Comparison of ENCODE assay signal across 1 cellular context in the genomic region with DNA sequence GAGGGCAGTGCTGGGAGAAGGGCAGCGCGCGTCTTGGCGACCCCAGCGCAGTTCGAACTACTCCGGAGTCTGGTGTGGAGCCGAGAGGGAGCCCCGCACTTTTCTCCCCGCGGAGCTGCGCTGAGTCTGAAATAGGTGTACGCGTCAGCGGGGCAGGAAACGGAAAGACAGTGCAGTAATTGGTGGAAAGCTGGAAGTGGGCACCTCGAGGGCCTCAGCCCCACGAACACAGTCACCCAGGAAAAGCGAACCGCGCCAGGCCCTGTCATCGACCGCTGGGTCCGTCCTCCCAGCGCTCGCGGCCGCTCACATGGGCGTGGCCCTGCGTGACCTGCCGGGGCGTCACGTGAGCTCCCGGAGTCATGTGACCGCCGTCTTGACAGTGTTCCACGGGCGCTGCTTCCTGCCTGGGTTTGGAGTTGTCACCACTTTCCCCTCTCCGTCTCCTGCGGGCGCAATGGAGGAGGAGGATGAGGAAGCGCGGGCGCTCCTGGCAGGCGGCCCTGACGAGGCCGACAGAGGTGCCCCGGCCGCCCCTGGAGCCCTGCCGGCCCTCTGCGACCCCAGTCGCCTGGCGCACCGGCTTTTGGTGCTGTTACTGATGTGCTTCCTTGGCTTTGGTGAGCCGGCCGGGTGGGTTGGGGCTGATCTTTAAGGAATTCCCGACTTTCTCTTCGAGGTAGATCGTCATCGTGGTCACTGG.
TF ChIP-seq lines count a peak whose summit lies in the region.

A gene with protein sequence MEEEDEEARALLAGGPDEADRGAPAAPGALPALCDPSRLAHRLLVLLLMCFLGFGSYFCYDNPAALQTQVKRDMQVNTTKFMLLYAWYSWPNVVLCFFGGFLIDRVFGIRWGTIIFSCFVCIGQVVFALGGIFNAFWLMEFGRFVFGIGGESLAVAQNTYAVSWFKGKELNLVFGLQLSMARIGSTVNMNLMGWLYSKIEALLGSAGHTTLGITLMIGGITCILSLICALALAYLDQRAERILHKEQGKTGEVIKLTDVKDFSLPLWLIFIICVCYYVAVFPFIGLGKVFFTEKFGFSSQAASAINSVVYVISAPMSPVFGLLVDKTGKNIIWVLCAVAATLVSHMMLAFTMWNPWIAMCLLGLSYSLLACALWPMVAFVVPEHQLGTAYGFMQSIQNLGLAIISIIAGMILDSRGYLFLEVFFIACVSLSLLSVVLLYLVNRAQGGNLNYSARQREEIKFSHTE (plus strand): TSS at position 359 of the 703 bp plus-strand sequence. CDS start 99 bp downstream, at position 458.

TF ChIP-seq in K562, 482 proteins besides CTCF, POLR2A, EP300 and RAD21 (continued from another document and continues in another):
- TF ChIP-seq, protein P1, sequence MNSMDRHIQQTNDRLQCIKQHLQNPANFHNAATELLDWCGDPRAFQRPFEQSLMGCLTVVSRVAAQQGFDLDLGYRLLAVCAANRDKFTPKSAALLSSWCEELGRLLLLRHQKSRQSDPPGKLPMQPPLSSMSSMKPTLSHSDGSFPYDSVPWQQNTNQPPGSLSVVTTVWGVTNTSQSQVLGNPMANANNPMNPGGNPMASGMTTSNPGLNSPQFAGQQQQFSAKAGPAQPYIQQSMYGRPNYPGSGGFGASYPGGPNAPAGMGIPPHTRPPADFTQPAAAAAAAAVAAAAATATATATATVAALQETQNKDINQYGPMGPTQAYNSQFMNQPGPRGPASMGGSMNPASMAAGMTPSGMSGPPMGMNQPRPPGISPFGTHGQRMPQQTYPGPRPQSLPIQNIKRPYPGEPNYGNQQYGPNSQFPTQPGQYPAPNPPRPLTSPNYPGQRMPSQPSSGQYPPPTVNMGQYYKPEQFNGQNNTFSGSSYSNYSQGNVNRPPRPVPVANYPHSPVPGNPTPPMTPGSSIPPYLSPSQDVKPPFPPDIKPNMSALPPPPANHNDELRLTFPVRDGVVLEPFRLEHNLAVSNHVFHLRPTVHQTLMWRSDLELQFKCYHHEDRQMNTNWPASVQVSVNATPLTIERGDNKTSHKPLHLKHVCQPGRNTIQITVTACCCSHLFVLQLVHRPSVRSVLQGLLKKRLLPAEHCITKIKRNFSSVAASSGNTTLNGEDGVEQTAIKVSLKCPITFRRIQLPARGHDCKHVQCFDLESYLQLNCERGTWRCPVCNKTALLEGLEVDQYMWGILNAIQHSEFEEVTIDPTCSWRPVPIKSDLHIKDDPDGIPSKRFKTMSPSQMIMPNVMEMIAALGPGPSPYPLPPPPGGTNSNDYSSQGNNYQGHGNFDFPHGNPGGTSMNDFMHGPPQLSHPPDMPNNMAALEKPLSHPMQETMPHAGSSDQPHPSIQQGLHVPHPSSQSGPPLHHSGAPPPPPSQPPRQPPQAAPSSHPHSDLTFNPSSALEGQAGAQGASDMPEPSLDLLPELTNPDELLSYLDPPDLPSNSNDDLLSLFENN (IDR thresholded peaks at IDR 0.05; ENCODE audit: low read depth in 2 of 2, low read length in 2 of 2) = no peak
- TF ChIP-seq CCNT2 (IDR thresholded peaks at IDR 0.05; ENCODE audit: borderline replicate concordance, extremely low read depth, insufficient read length, low read depth, low read length) = peak; percentile 85
- no peak for TF ChIP-seq ZNF766 (CRISPR knock-in tag; conservative IDR thresholded peaks at IDR 0.05)
- TF ChIP-seq CHD2 (IDR thresholded peaks at IDR 0.05; ENCODE audit: low read depth, low read length) = no peak
- no peak for TF ChIP-seq CHD4 (IDR thresholded peaks at IDR 0.05; ENCODE audit: insufficient read depth, insufficient replicate concordance, low read depth, low read length, poor library complexity, severe bottlenecking)
- no peak for TF ChIP-seq ZC3H4 (CRISPR knock-in tag; IDR thresholded peaks at IDR 0.05; ENCODE audit: borderline replicate concordance)
- no peak for TF ChIP-seq TCF7 (IDR thresholded peaks at IDR 0.05; ENCODE audit: borderline replicate concordance)
- TF ChIP-seq ZBTB17 (CRISPR knock-in tag; IDR thresholded peaks at IDR 0.05) = 0 out of 2 replicates have a peak, but pooled peaks have one; percentile 8
- TF ChIP-seq ZC3H8 (IDR thresholded peaks at IDR 0.05) = no peak
- no peak; the same call in 1 of the 2 replicates for TF ChIP-seq CTBP1 (IDR thresholded peaks at IDR 0.05; ENCODE audit: borderline replicate concordance)
- TF ChIP-seq SMARCB1 (IDR thresholded peaks at IDR 0.05; ENCODE audit: insufficient read length, low read depth) = no peak
- no peak for TF ChIP-seq PURB (CRISPR knock-in tag; IDR thresholded peaks at IDR 0.05; ENCODE audit: low read depth)
- TF ChIP-seq, protein P2, sequence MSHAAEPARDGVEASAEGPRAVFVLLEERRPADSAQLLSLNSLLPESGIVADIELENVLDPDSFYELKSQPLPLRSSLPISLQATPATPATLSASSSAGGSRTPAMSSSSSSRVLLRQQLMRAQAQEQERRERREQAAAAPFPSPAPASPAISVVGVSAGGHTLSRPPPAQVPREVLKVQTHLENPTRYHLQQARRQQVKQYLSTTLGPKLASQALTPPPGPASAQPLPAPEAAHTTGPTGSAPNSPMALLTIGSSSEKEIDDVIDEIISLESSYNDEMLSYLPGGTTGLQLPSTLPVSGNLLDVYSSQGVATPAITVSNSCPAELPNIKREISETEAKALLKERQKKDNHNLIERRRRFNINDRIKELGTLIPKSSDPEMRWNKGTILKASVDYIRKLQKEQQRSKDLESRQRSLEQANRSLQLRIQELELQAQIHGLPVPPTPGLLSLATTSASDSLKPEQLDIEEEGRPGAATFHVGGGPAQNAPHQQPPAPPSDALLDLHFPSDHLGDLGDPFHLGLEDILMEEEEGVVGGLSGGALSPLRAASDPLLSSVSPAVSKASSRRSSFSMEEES (CRISPR knock-in tag; IDR thresholded peaks at IDR 0.05) = peak; percentile 99
- TF ChIP-seq NFATC3 (IDR thresholded peaks at IDR 0.05) = no peak
- TF ChIP-seq RFX1 (IDR thresholded peaks at IDR 0.05) = no peak
- peak; percentile 99 for TF ChIP-seq TOE1 (IDR thresholded peaks at IDR 0.05; ENCODE audit: borderline replicate concordance)
- TF ChIP-seq TOE1 (CRISPR knock-in tag; IDR thresholded peaks at IDR 0.05; ENCODE audit: borderline replicate concordance, low read depth) = no peak
- TF ChIP-seq FOXJ2 (tag; IDR thresholded peaks at IDR 0.05) = no peak
- TF ChIP-seq NR1H2 (CRISPR knock-in tag; IDR thresholded peaks at IDR 0.05) = no peak
- no peak; the same call in 1 of the 2 replicates for TF ChIP-seq HDAC8 (tag; IDR thresholded peaks at IDR 0.05)
- no peak for TF ChIP-seq RBM39 (optimal IDR thresholded peaks at IDR 0.05; ENCODE audit: low read depth, low read length)
- TF ChIP-seq SRSF1 (IDR thresholded peaks at IDR 0.05; ENCODE audit: low read depth, low read length) = no peak
- no peak for TF ChIP-seq STAT5A (IDR thresholded peaks at IDR 0.05; ENCODE audit: borderline replicate concordance, low read length)
- TF ChIP-seq TCF3 (CRISPR knock-in tag; IDR thresholded peaks at IDR 0.05) = no peak
- TF ChIP-seq GTF2F1 (IDR thresholded peaks at IDR 0.05; ENCODE audit: low read depth, low read length) = 0 out of 2 replicates have a peak, but pooled peaks have one; percentile 10
- no peak for TF ChIP-seq ZNF143 (CRISPR knock-in tag; IDR thresholded peaks at IDR 0.05)
- TF ChIP-seq, protein P3, sequence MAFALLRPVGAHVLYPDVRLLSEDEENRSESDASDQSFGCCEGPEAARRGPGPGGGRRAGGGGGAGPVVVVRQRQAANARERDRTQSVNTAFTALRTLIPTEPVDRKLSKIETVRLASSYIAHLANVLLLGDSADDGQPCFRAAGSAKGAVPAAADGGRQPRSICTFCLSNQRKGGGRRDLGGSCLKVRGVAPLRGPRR (CRISPR knock-in tag; IDR thresholded peaks at IDR 0.05) = no peak
- TF ChIP-seq SMAD4 (CRISPR knock-in tag; conservative IDR thresholded peaks at IDR 0.05) = peak; percentile 41; the same call in 1 of the 2 replicates
- TF ChIP-seq, protein P4, sequence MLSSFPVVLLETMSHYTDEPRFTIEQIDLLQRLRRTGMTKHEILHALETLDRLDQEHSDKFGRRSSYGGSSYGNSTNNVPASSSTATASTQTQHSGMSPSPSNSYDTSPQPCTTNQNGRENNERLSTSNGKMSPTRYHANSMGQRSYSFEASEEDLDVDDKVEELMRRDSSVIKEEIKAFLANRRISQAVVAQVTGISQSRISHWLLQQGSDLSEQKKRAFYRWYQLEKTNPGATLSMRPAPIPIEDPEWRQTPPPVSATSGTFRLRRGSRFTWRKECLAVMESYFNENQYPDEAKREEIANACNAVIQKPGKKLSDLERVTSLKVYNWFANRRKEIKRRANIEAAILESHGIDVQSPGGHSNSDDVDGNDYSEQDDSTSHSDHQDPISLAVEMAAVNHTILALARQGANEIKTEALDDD (IDR thresholded peaks at IDR 0.05) = no peak
- TF ChIP-seq, protein P5, sequence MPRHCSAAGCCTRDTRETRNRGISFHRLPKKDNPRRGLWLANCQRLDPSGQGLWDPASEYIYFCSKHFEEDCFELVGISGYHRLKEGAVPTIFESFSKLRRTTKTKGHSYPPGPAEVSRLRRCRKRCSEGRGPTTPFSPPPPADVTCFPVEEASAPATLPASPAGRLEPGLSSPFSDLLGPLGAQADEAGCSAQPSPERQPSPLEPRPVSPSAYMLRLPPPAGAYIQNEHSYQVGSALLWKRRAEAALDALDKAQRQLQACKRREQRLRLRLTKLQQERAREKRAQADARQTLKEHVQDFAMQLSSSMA (CRISPR knock-in tag; IDR thresholded peaks at IDR 0.05) = no peak
- no peak for TF ChIP-seq SMC3 (conservative IDR thresholded peaks at IDR 0.05; ENCODE audit: insufficient read depth, low read depth, low read length)
- no peak for TF ChIP-seq EZH2 (IDR thresholded peaks at IDR 0.05; ENCODE audit: borderline replicate concordance, low read depth, low read length)
- TF ChIP-seq NCOA1 (IDR thresholded peaks at IDR 0.05; ENCODE audit: low read depth) = no peak
- TF ChIP-seq, protein P6, sequence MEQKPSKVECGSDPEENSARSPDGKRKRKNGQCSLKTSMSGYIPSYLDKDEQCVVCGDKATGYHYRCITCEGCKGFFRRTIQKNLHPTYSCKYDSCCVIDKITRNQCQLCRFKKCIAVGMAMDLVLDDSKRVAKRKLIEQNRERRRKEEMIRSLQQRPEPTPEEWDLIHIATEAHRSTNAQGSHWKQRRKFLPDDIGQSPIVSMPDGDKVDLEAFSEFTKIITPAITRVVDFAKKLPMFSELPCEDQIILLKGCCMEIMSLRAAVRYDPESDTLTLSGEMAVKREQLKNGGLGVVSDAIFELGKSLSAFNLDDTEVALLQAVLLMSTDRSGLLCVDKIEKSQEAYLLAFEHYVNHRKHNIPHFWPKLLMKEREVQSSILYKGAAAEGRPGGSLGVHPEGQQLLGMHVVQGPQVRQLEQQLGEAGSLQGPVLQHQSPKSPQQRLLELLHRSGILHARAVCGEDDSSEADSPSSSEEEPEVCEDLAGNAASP (IDR thresholded peaks at IDR 0.05) = no peak
- TF ChIP-seq, protein P7, sequence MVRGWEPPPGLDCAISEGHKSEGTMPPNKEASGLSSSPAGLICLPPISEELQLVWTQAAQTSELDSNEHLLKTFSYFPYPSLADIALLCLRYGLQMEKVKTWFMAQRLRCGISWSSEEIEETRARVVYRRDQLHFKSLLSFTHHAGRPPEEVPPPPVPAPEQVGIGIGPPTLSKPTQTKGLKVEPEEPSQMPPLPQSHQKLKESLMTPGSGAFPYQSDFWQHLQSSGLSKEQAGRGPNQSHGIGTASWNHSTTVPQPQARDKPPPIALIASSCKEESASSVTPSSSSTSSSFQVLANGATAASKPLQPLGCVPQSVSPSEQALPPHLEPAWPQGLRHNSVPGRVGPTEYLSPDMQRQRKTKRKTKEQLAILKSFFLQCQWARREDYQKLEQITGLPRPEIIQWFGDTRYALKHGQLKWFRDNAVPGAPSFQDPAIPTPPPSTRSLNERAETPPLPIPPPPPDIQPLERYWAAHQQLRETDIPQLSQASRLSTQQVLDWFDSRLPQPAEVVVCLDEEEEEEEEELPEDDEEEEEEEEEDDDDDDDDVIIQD (CRISPR knock-in tag; IDR thresholded peaks at IDR 0.05) = no peak
- no peak for TF ChIP-seq ZNF57 (CRISPR knock-in tag; IDR thresholded peaks at IDR 0.05)
- TF ChIP-seq, protein P8, sequence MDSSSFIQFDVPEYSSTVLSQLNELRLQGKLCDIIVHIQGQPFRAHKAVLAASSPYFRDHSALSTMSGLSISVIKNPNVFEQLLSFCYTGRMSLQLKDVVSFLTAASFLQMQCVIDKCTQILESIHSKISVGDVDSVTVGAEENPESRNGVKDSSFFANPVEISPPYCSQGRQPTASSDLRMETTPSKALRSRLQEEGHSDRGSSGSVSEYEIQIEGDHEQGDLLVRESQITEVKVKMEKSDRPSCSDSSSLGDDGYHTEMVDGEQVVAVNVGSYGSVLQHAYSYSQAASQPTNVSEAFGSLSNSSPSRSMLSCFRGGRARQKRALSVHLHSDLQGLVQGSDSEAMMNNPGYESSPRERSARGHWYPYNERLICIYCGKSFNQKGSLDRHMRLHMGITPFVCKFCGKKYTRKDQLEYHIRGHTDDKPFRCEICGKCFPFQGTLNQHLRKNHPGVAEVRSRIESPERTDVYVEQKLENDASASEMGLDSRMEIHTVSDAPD (CRISPR knock-in tag; IDR thresholded peaks at IDR 0.05) = no peak
